ENCODE assay signal across 9 cellular contexts in the genomic region with DNA sequence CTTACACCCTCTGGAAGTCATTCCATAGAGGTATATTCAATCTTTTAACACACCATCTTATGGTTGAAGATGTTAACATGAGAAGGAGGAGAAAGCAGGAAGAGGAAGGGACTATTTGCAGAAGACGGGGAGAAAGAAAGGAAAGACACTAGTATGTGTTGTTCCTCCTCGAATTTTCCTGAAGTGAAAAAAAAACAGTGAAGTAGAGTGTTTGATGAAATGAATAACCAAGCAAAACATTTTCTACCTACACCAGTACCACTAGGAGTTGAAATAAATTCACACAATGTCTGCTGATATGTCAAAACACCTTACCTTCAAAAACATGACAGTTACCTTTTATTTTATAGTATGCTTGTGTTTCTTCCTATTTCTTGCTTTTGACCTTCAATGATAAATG. TPM values are rescaled to one million over a fixed set of nuclear protein-coding genes. Genes with fewer than 3 reads are reported as not detected.
A peak's percentile ranks its signal among the peaks of the same experiment; 100 is the strongest.
DNase-seq lines count a peak whose midpoint lies in the region; ATAC-seq lines count a peak whose summit lies in the region.
"Had no signal": no experiment of that assay in that cellular context is flagged by ENCODE, and none has a peak within 500 bp of the region (broad histone marks: within the 10 kb centered on the region; RNA-seq: fewer than 3 reads in every experiment).

No MANE protein-coding gene starts in this region.

- no peaks in the 10 kb centered on the region for H3K9me3 Mint-ChIP-seq in activated T-cell treated with anti-CD3 and anti-CD28 coated beads, Interleukin-2, amount 50 U/mL, for 72 hours
- H3K9me3 Mint-ChIP-seq in activated T-helper 1 cell treated with anti-CD3 and anti-CD28 coated beads, Interleukin-12 subunit alpha, Interleukin-12 subunit beta, Interleukin-2, Interleukin-4 antibody, amounts not matched to agents 30 ng/mL and 10 ng/mL and 1 ng/mL, durations not matched to agents 14 hours and 24 hours and 36 hours: no peaks in the 10 kb centered on the region

- no peak overlapping the region for H3K9ac ChIP-seq in subcutaneous abdominal adipose tissue (ENCODE audit: low read length in 5 of 5)

- no peaks in the 10 kb centered on the region for H3K9me3 ChIP-seq in subcutaneous abdominal adipose tissue (ENCODE audit: control insufficient read depth in 5 of 5, low read length in 5 of 5)

- H3K36me3 Mint-ChIP-seq in activated T-cell treated with anti-CD3 and anti-CD28 coated beads, Interleukin-2, amount 50 U/mL, for 72 hours (ENCODE audit: insufficient read depth in 2 of 2): peaks cover 23 to 43% of the 10 kb centered on the region in 2 donors
- peaks cover 41% of the 10 kb centered on the region for H3K36me3 Mint-ChIP-seq in activated T-helper 1 cell treated with anti-CD3 and anti-CD28 coated beads, Interleukin-12 subunit alpha, Interleukin-12 subunit beta, Interleukin-2, Interleukin-4 antibody, amounts not matched to agents 30 ng/mL and 10 ng/mL and 1 ng/mL, durations not matched to agents 14 hours and 24 hours and 36 hours (ENCODE audit: low read depth)

- no peaks in the 10 kb centered on the region for H3K27me3 Mint-ChIP-seq in activated T-cell treated with anti-CD3 and anti-CD28 coated beads, Interleukin-2, amount 50 U/mL, for 72 hours (ENCODE audit: low read depth)
- no peaks in the 10 kb centered on the region for H3K27me3 Mint-ChIP-seq in activated T-helper 1 cell treated with anti-CD3 and anti-CD28 coated beads, Interleukin-12 subunit alpha, Interleukin-12 subunit beta, Interleukin-2, Interleukin-4 antibody, amounts not matched to agents 30 ng/mL and 10 ng/mL and 1 ng/mL, durations not matched to agents 14 hours and 24 hours and 36 hours (ENCODE audit: insufficient read depth)

- intact Hi-C loops in activated T-helper 1 cell treated with anti-CD3 and anti-CD28 coated beads, Interleukin-12 subunit alpha, Interleukin-12 subunit beta, Interleukin-2, Interleukin-4 antibody, amounts not matched to agents 30 ng/mL and 10 ng/mL and 1 ng/mL, durations not matched to agents 14 hours and 24 hours and 36 hours (cut with micrococcal nuclease): loop anchor here (2.0 to 5.0 kb wide), 8 partner anchors 45 to 1595 kb away; a partner anchor contains a TSS

- H3K4me1 ChIP-seq in subcutaneous abdominal adipose tissue (ENCODE audit: control insufficient read depth in 5 of 5, insufficient read depth in 5 of 5, low read length in 5 of 5): peaks cover 0 to 34% (median 26%) of the 10 kb centered on the region in 5 donors

- H3K4me3 ChIP-seq in iPS-11a (ENCODE audit: low read depth, low read length) (peak overlapping the region; percentile 97), subcutaneous abdominal adipose tissue (ENCODE audit: low read depth in 1 of 5, low read length in 5 of 5) (peak overlapping the region in 2 of 5 donors; percentile 97 to 100)

- peak overlapping the region; percentile 89 to 100 for H3K4me3 Mint-ChIP-seq in activated T-cell treated with anti-CD3 and anti-CD28 coated beads, Interleukin-2, amount 50 U/mL, for 72 hours
- H3K4me3 Mint-ChIP-seq in activated T-helper 1 cell treated with anti-CD3 and anti-CD28 coated beads, Interleukin-12 subunit alpha, Interleukin-12 subunit beta, Interleukin-2, Interleukin-4 antibody, amounts not matched to agents 30 ng/mL and 10 ng/mL and 1 ng/mL, durations not matched to agents 14 hours and 24 hours and 36 hours: peak overlapping the region; percentile 98

- H3K4me1 Mint-ChIP-seq in activated T-cell treated with anti-CD3 and anti-CD28 coated beads, Interleukin-2, amount 50 U/mL, for 72 hours (ENCODE audit: low read depth): peaks cover 55% of the 10 kb centered on the region
- H3K4me1 Mint-ChIP-seq in activated T-helper 1 cell treated with anti-CD3 and anti-CD28 coated beads, Interleukin-12 subunit alpha, Interleukin-12 subunit beta, Interleukin-2, Interleukin-4 antibody, amounts not matched to agents 30 ng/mL and 10 ng/mL and 1 ng/mL, durations not matched to agents 14 hours and 24 hours and 36 hours (ENCODE audit: low read depth): peaks cover 53% of the 10 kb centered on the region

- no peak for DNase-seq in activated T-cell treated with anti-CD3 and anti-CD28 coated beads, Interleukin-2, amount 50 U/mL, for 72 hours
- no peak for DNase-seq in activated T-cell treated with anti-CD3 and anti-CD28 coated beads, Interleukin-2, amount 50 U/mL, for 1 hour
- DNase-seq in activated T-helper 1 cell treated with anti-CD3 and anti-CD28 coated beads, Interleukin-12 subunit alpha, Interleukin-12 subunit beta, Interleukin-2, Interleukin-4 antibody, amounts not matched to agents 30 ng/mL and 10 ng/mL and 1 ng/mL, durations not matched to agents 14 hours and 24 hours and 36 hours (ENCODE audit: low spot score): no peak
- DNase-seq in caudate nucleus (lab: John Stamatoyannopoulos, UW): no peak
- no peak for DNase-seq in GM19240 (ENCODE audit: insufficient read length, low spot score)
- DNase-seq: head of caudate nucleus had no signal

- H3K27ac Mint-ChIP-seq in activated T-cell treated with anti-CD3 and anti-CD28 coated beads, Interleukin-2, amount 50 U/mL, for 72 hours: peak overlapping the region; percentile 95
- peak overlapping the region; percentile 98 for H3K27ac Mint-ChIP-seq in activated T-helper 1 cell treated with anti-CD3 and anti-CD28 coated beads, Interleukin-12 subunit alpha, Interleukin-12 subunit beta, Interleukin-2, Interleukin-4 antibody, amounts not matched to agents 30 ng/mL and 10 ng/mL and 1 ng/mL, durations not matched to agents 14 hours and 24 hours and 36 hours

- H3K27ac ChIP-seq in subcutaneous abdominal adipose tissue (ENCODE audit: low read depth, low read length): peak overlapping the region; percentile 98
- no peak overlapping the region for H3K27ac ChIP-seq in caudate nucleus (ENCODE audit: low read depth, low read length)

- no peak for ATAC-seq in activated T-cell treated with anti-CD3 and anti-CD28 coated beads, Interleukin-2, amount 50 U/mL, for 72 hours (replicated peaks in 1 of 2)
- ATAC-seq in HG03354 (IDR thresholded peaks at IDR 0.05; ENCODE audit: poor library complexity, severe bottlenecking, unreplicated experiment): no peak

- no peaks in the 10 kb centered on the region for H3K27me3 ChIP-seq in subcutaneous abdominal adipose tissue (ENCODE audit: control insufficient read depth in 5 of 5, insufficient read depth in 4 of 5, low read length in 5 of 5)

- H3K36me3 ChIP-seq in subcutaneous abdominal adipose tissue (ENCODE audit: control insufficient read depth in 5 of 5, insufficient read depth in 5 of 5, low read length in 5 of 5): peaks cover 13 to 21% (median 19%) of the 10 kb centered on the region in 5 donors

RNA-seq across cellular contexts. Expression of a gene that starts 1.4 kb away (rescaled TPM):
- total RNA-seq in activated T-cell treated with anti-CD3 and anti-CD28 coated beads, Interleukin-2, amount 50 U/mL, for 72 hours: 10 to 100 TPM; 62.8 to 65.6 TPM
- total RNA-seq in activated T-helper 1 cell treated with anti-CD3 and anti-CD28 coated beads, Interleukin-12 subunit alpha, Interleukin-12 subunit beta, Interleukin-2, Interleukin-4 antibody, amounts not matched to agents 30 ng/mL and 10 ng/mL and 1 ng/mL, durations not matched to agents 14 hours and 24 hours and 36 hours: 69.0 and 73.2 TPM in 2 replicates
